ENCODE assay signal across 10 cellular contexts in genomic region chr14:58488550-58488949, GRCh38.
DNase-seq lines count a peak whose midpoint lies in the region; ATAC-seq and TF ChIP-seq lines count a peak whose summit lies in the region.
"Had no signal": no experiment of that assay in that cellular context is flagged by ENCODE, and none has a peak within 500 bp of the region (broad histone marks: within the 10 kb centered on the region; RNA-seq: fewer than 3 reads in every experiment).

No MANE protein-coding gene starts in this region.

- peaks cover 3% of the 10 kb centered on the region for H3K9me3 Mint-ChIP-seq in activated CD8-positive, alpha-beta memory T cell treated with anti-CD3 and anti-CD28 coated beads, Interleukin-2, amount 10 ng/mL, durations not matched to agents 7 days and 5 days (ENCODE audit: low read depth)
- H3K9me3 Mint-ChIP-seq in nephron progenitor cell = no peaks in the 10 kb centered on the region
- H3K9me3 Mint-ChIP-seq: immature natural killer cell had no signal

- CTCF ChIA-PET in activated CD8-positive, alpha-beta memory T cell treated with anti-CD3 and anti-CD28 coated beads, Interleukin-2, amount 10 ng/mL, durations not matched to agents 7 days and 5 days (lab: Charles Lee) = interaction anchor here (1.2 to 1.5 kb wide), 2 partner anchors 12 to 13 kb away, joined by 4 to 6 read pairs; no protein-coding TSS in a partner anchor

- H3K27ac Mint-ChIP-seq in activated CD8-positive, alpha-beta memory T cell treated with anti-CD3 and anti-CD28 coated beads, Interleukin-2, amount 10 ng/mL, durations not matched to agents 7 days and 5 days = peak overlapping the region; percentile 58
- H3K27ac Mint-ChIP-seq in nephron progenitor cell = peak overlapping the region; percentile 62

- H3K27me3 ChIP-seq in adipocyte (replicated peaks; ENCODE audit: control insufficient read depth, insufficient read depth, low read length) (no peaks in the 10 kb centered on the region), colonic mucosa (no peaks in the 10 kb centered on the region)

- H3K4me1 Mint-ChIP-seq in activated CD8-positive, alpha-beta memory T cell treated with anti-CD3 and anti-CD28 coated beads, Interleukin-2, amount 10 ng/mL, durations not matched to agents 7 days and 5 days = peaks cover 12% of the 10 kb centered on the region
- H3K4me1 Mint-ChIP-seq in nephron progenitor cell = no peaks in the 10 kb centered on the region
- H3K4me1 Mint-ChIP-seq: immature natural killer cell had no signal

- H3K4me3 ChIP-seq in adipocyte (ENCODE audit: low read length) (no peak overlapping the region), colonic mucosa (no peak overlapping the region)

- H3K27ac ChIP-seq in colonic mucosa = no peak overlapping the region

- DNase-seq in activated CD8-positive, alpha-beta memory T cell treated with anti-CD3 and anti-CD28 coated beads, Interleukin-2, amount 10 ng/mL, durations not matched to agents 7 days and 5 days = peak; percentile 43
- DNase-seq in activated CD8-positive, alpha-beta memory T cell treated with anti-CD3 and anti-CD28 coated beads for 24 hours = no peak
- DNase-seq in HS-27A (ENCODE audit: low read depth) (peak; percentile 17), adipocyte (ENCODE audit: low read depth) (peak; percentile 46), nephron progenitor cell (no peak), NCI-H2081 (lab: John Stamatoyannopoulos, UW) (no peak), colonic mucosa (no peak)
- DNase-seq: activated naive CD4-positive, alpha-beta T cell treated with Interleukin-2 at 50 U/mL for 16 hours; immature natural killer cell had no signal

- peaks cover 47% of the 10 kb centered on the region for H3K36me3 ChIP-seq in adipocyte (ENCODE audit: control insufficient read depth, insufficient read depth, low read length, severe bottlenecking)
- no peaks in the 10 kb centered on the region for H3K36me3 ChIP-seq in colonic mucosa

- H3K9me3 ChIP-seq in adipocyte (ENCODE audit: control insufficient read depth, low read length) = no peaks in the 10 kb centered on the region
- H3K9me3 ChIP-seq in colonic mucosa = no peaks in the 10 kb centered on the region

- intact Hi-C loops in colonic mucosa (cut with DNase I) = no loop called here

- H3K36me3 Mint-ChIP-seq in activated CD8-positive, alpha-beta memory T cell treated with anti-CD3 and anti-CD28 coated beads, Interleukin-2, amount 10 ng/mL, durations not matched to agents 7 days and 5 days = peaks cover 21% of the 10 kb centered on the region
- peaks cover 31% of the 10 kb centered on the region for H3K36me3 Mint-ChIP-seq in nephron progenitor cell (ENCODE audit: low read depth)

- no peak overlapping the region for H3K4me3 Mint-ChIP-seq in activated CD8-positive, alpha-beta memory T cell treated with anti-CD3 and anti-CD28 coated beads, Interleukin-2, amount 10 ng/mL, durations not matched to agents 7 days and 5 days
- no peak overlapping the region for H3K4me3 Mint-ChIP-seq in nephron progenitor cell
- H3K4me3 Mint-ChIP-seq: immature natural killer cell had no signal

- no peaks in the 10 kb centered on the region for H3K27me3 Mint-ChIP-seq in activated CD8-positive, alpha-beta memory T cell treated with anti-CD3 and anti-CD28 coated beads, Interleukin-2, amount 10 ng/mL, durations not matched to agents 7 days and 5 days
- no peaks in the 10 kb centered on the region for H3K27me3 Mint-ChIP-seq in nephron progenitor cell (ENCODE audit: low read depth, poor library complexity)

- TF ChIP-seq CTCF in nephron progenitor cell (IDR thresholded peaks at IDR 0.05) (no peak), colonic mucosa (IDR thresholded peaks at IDR 0.05) (no peak)

- H3K9ac ChIP-seq in adipocyte (ENCODE audit: low read length) (no peak overlapping the region), colonic mucosa (ENCODE audit: low read depth in 2 of 2, low read length in 2 of 2) (no peak overlapping the region)

- no peak for ATAC-seq in activated CD8-positive, alpha-beta memory T cell treated with anti-CD3 and anti-CD28 coated beads, Interleukin-2, amount 10 ng/mL, durations not matched to agents 7 days and 5 days
- ATAC-seq in HG03139 (IDR thresholded peaks at IDR 0.05; ENCODE audit: unreplicated experiment) = no peak

- H3K4me1 ChIP-seq in adipocyte (ENCODE audit: control insufficient read depth, insufficient read depth, low read length) (peaks cover 9% of the 10 kb centered on the region), colonic mucosa (no peaks in the 10 kb centered on the region)

Comparison
In these comparisons a context has a peak if more than half of its experiments do, and no peak if none do; other contexts are left out.
1. DNase-seq: peak in activated CD8-positive, alpha-beta memory T cell treated with anti-CD3 and anti-CD28 coated beads, Interleukin-2, amount 10 ng/mL, durations not matched to agents 7 days and 5 days (single experiment), HS-27A (single experiment) and adipocyte (single experiment); none in activated CD8-positive, alpha-beta memory T cell treated with anti-CD3 and anti-CD28 coated beads for 24 hours (single experiment), nephron progenitor cell (single experiment), NCI-H2081 (0 of 2) and colonic mucosa (single experiment).